1 cellular context compared by ENCODE assay signal in genomic region chr3:197554196-197554561, GRCh38.
TF ChIP-seq lines count a peak whose summit lies in the region.

No MANE protein-coding gene starts in this region.

TF ChIP-seq in K562, 482 proteins besides CTCF, POLR2A, EP300 and RAD21 (continued from another document):
- no peak for TF ChIP-seq ZFP91 (CRISPR knock-in tag; IDR thresholded peaks at IDR 0.05)
- TF ChIP-seq, protein P1, sequence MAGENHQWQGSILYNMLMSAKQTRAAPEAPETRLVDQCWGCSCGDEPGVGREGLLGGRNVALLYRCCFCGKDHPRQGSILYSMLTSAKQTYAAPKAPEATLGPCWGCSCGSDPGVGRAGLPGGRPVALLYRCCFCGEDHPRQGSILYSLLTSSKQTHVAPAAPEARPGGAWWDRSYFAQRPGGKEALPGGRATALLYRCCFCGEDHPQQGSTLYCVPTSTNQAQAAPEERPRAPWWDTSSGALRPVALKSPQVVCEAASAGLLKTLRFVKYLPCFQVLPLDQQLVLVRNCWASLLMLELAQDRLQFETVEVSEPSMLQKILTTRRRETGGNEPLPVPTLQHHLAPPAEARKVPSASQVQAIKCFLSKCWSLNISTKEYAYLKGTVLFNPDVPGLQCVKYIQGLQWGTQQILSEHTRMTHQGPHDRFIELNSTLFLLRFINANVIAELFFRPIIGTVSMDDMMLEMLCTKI (IDR thresholded peaks at IDR 0.05; ENCODE audit: partially characterized antibody), result no peak
